In genomic region chr16:28821874-28822519, GRCh38 we compare ENCODE assay signal across 1 cellular context.
TF ChIP-seq lines count a peak whose summit lies in the region.

No MANE protein-coding gene starts in this region.

TF ChIP-seq in GM23338, 12 proteins besides CTCF, POLR2A, EP300 and RAD21 (continued from another document):
- no peak for TF ChIP-seq ZNF462 (CRISPR knock-in tag; IDR thresholded peaks at IDR 0.05)
- TF ChIP-seq POLR2AphosphoS5 (IDR thresholded peaks at IDR 0.05; ENCODE audit: low read depth) = no peak
